In the genomic region with DNA sequence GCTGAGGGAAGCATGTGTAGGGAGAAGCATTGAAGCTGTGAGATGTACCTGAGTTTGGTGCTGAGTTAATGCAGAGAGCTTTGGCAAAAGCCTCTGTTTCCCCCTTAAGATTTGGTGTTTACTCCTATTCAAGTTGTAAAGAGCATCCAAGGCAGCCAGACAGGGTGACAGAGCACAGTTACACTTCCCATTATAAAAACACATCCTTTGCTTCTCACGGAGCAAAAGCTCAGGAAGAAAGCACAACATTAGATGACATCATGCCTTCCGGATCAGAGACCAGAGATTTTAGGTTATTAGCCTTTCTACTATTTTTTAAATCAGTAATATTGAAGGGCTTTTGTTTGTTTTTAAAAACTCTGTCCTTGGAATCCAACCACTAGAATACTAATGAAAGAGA, we compare ENCODE assay signal across 19 cellular contexts.
A peak's percentile ranks its signal among the peaks of the same experiment; 100 is the strongest.
DNase-seq lines count a peak whose midpoint lies in the region; ATAC-seq, FAIRE-seq and TF ChIP-seq lines count a peak whose summit lies in the region.
"Had no signal": no experiment of that assay in that cellular context is flagged by ENCODE, and none has a peak within 500 bp of the region (broad histone marks: within the 10 kb centered on the region; RNA-seq: fewer than 3 reads in every experiment).

No MANE protein-coding gene starts in this region.

- TF ChIP-seq CTCF in brain microvascular endothelial cell (IDR thresholded peaks at IDR 0.05; ENCODE audit: low read depth, low read length, missing control alignments) (no peak), endothelial cell of umbilical vein (IDR thresholded peaks at IDR 0.05; ENCODE audit: extremely low read depth in 1 of 2, insufficient read depth in 1 of 2, low read depth in 1 of 2, low read length in 2 of 2) (no peak), right lobe of liver (IDR thresholded peaks at IDR 0.05) (no peak), upper lobe of right lung (IDR thresholded peaks at IDR 0.05) (no peak), esophagus squamous epithelium (IDR thresholded peaks at IDR 0.05) (no peak)

- peaks cover 87% of the 10 kb centered on the region for H3K79me2 ChIP-seq in endothelial cell of umbilical vein (ENCODE audit: control insufficient read depth, insufficient read depth, low read length)

- H3K27ac ChIP-seq in brain microvascular endothelial cell (no peak overlapping the region), endothelial cell of umbilical vein (ENCODE audit: insufficient read depth, low read depth, low read length) (peak overlapping the region; percentile 97), right lobe of liver (no peak overlapping the region), upper lobe of right lung (peak overlapping the region; percentile 13), esophagus squamous epithelium (peak overlapping the region in 2 of 4 donors; percentile 2 to 32)
- H3K27ac ChIP-seq: C4-2B had no signal

- 49% methylated on average over 2 of the region's 2 CpGs for WGBS in right lobe of liver (ENCODE audit: insufficient coverage, low coverage, low lambda C conversion rate, missing lambda C conversion rate)
- 59 to 72% methylated on average over 2 of the region's 2 CpGs for WGBS in esophagus squamous epithelium, 2 donors

- in situ Hi-C loops in brain microvascular endothelial cell (cut with HindIII; ENCODE audit: low pct_ligation_motif_present, low sequenced_read_pairs): no loop called here

- FAIRE-seq in endothelial cell of umbilical vein (lab: Jason Lieb, UNC): peak; percentile 81
- FAIRE-seq: D721Med, GM18507, H1 had no signal

- H3K9ac ChIP-seq in endothelial cell of umbilical vein (replicated peaks; ENCODE audit: extremely low read depth, insufficient read depth, low read length): peak overlapping the region; percentile 73

- BruUV-seq in endothelial cell of umbilical vein (replicated peaks; lab: Mats Ljungman, UMichigan): no TSS peak

- peaks cover 11 to 13% of the 10 kb centered on the region in 2 donors for H3K27me3 Mint-ChIP-seq in T-cell

- peaks cover 43% of the 10 kb centered on the region for H3K4me1 ChIP-seq in endothelial cell of umbilical vein (ENCODE audit: control insufficient read depth, extremely low read depth, insufficient read depth, low read length)
- peaks cover 0 to 24% (median 6%) of the 10 kb centered on the region in 4 donors for H3K4me1 ChIP-seq in right lobe of liver
- H3K4me1 ChIP-seq in upper lobe of right lung: peaks cover 37% of the 10 kb centered on the region
- H3K4me1 ChIP-seq in esophagus squamous epithelium: peaks cover 0 to 25% (median 7%) of the 10 kb centered on the region in 3 donors

- H3K4me2 ChIP-seq in endothelial cell of umbilical vein (ENCODE audit: insufficient read depth, low read length): peak overlapping the region; percentile 48

- intact Hi-C loops in endothelial cell of umbilical vein (cut with micrococcal nuclease): loop anchor here (1.0 to 10.0 kb wide), 3 partner anchors 57 to 392 kb away; no protein-coding TSS in a partner anchor
- intact Hi-C loops in right lobe of liver (cut with DNase I): no loop called here
- intact Hi-C loops in upper lobe of right lung (cut with DNase I): no loop called here
- intact Hi-C loops in esophagus squamous epithelium (cut with DNase I): no loop called here

- H3K9me3 ChIP-seq in endothelial cell of umbilical vein (replicated peaks; ENCODE audit: control insufficient read depth, insufficient read depth, low read length) (no peaks in the 10 kb centered on the region), right lobe of liver (no peaks in the 10 kb centered on the region), upper lobe of right lung (no peaks in the 10 kb centered on the region), esophagus squamous epithelium (no peaks in the 10 kb centered on the region)

- H3K27me3 ChIP-seq in brain microvascular endothelial cell (replicated peaks): no peaks in the 10 kb centered on the region
- no peaks in the 10 kb centered on the region for H3K27me3 ChIP-seq in endothelial cell of umbilical vein (ENCODE audit: control insufficient read depth in 2 of 2, insufficient read depth in 2 of 2, low read length in 2 of 2)
- H3K27me3 ChIP-seq in right lobe of liver: no peaks in the 10 kb centered on the region
- no peaks in the 10 kb centered on the region for H3K27me3 ChIP-seq in upper lobe of right lung
- H3K27me3 ChIP-seq in esophagus squamous epithelium: no peaks in the 10 kb centered on the region

- ATAC-seq in right lobe of liver: peak; percentile 11 to 70 (median 27)
- no peak for ATAC-seq in upper lobe of right lung
- ATAC-seq in T-cell (replicated peaks in 1 of 4): no peak

- no peak overlapping the region for H3K4me3 Mint-ChIP-seq in T-cell

- H3K36me3 Mint-ChIP-seq in T-cell: no peaks in the 10 kb centered on the region

- no peaks in the 10 kb centered on the region for H3K9me1 ChIP-seq in endothelial cell of umbilical vein (replicated peaks; ENCODE audit: control insufficient read depth, extremely low read depth, insufficient read depth, low read length)

- H4K20me1 ChIP-seq in endothelial cell of umbilical vein (replicated peaks; ENCODE audit: control insufficient read depth, extremely low read depth, insufficient read depth, low read length): peaks cover 4% of the 10 kb centered on the region

- dilution Hi-C loops in endothelial cell of umbilical vein (cut with MboI; ENCODE audit: extremely low pct_ligation_motif_present, low sequenced_read_pairs): no loop called here

- no peak for TF ChIP-seq POLR2A in endothelial cell of umbilical vein (IDR thresholded peaks at IDR 0.05; ENCODE audit: low read depth, low read length)
- TF ChIP-seq POLR2A in right lobe of liver (IDR thresholded peaks at IDR 0.05): no peak
- no peak for TF ChIP-seq POLR2A in esophagus squamous epithelium (IDR thresholded peaks at IDR 0.05)

- POLR2A ChIA-PET in endothelial cell of umbilical vein (lab: Charles Lee) (interaction anchor here (0.7 kb wide), 1 partner anchor 88 kb away, joined by 3 read pairs; no protein-coding TSS in a partner anchor), T-cell (lab: Charles Lee) (no interaction called here)

- no peak overlapping the region for H3K27ac Mint-ChIP-seq in T-cell

- H3K9me3 Mint-ChIP-seq in T-cell: no peaks in the 10 kb centered on the region

- DNase-seq in brain microvascular endothelial cell (peak; percentile 43), endothelial cell of umbilical vein (ENCODE audit: low read depth, low spot score) (peak; percentile 95), right lobe of liver (no peak), upper lobe of right lung (no peak), esophagus squamous epithelium (lab: John Stamatoyannopoulos, UW) (no peak), T-cell (no peak), germinal center (ENCODE audit: low spot score) (no peak)
- DNase-seq: ACHN, AML-193, KG1, NCI-H1694 treated with DMSO at 0.1 percent for 48 hours, NCI-H510A treated with DMSO at 0.1 percent for 48 hours, NCI-H774, OCI-M1, SHP77 had no signal

- H3K36me3 ChIP-seq in brain microvascular endothelial cell (replicated peaks) (no peaks in the 10 kb centered on the region), endothelial cell of umbilical vein (ENCODE audit: control insufficient read depth in 2 of 2, extremely low read depth in 1 of 2, insufficient read depth in 2 of 2, low read length in 2 of 2) (no peaks in the 10 kb centered on the region), right lobe of liver (no peaks in the 10 kb centered on the region), upper lobe of right lung (no peaks in the 10 kb centered on the region), esophagus squamous epithelium (no peaks in the 10 kb centered on the region)

- CTCF ChIA-PET in endothelial cell of umbilical vein (lab: Charles Lee): interaction anchor here (0.7 to 1.8 kb wide), 5 partner anchors 27 to 138 kb away, joined by 3 to 5 read pairs (median 3); no protein-coding TSS in a partner anchor
- CTCF ChIA-PET in T-cell (lab: Charles Lee): no interaction called here

- no peak overlapping the region for H2AFZ ChIP-seq in endothelial cell of umbilical vein (ENCODE audit: low read depth, low read length)

- no peaks in the 10 kb centered on the region for H3K4me1 Mint-ChIP-seq in T-cell

- no peak overlapping the region for H3K4me3 ChIP-seq in brain microvascular endothelial cell (ENCODE audit: low read depth, low read length)
- H3K4me3 ChIP-seq in endothelial cell of umbilical vein (replicated peaks in 1 of 3; ENCODE audit: insufficient read depth in 1 of 3, low read depth in 1 of 3, low read length in 3 of 3): peak overlapping the region in 1 of 3 experiments; percentile 19
- H3K4me3 ChIP-seq in right lobe of liver: no peak overlapping the region
- no peak overlapping the region for H3K4me3 ChIP-seq in upper lobe of right lung
- H3K4me3 ChIP-seq in esophagus squamous epithelium: no peak overlapping the region

TF ChIP-seq in endothelial cell of umbilical vein, 7 proteins besides CTCF, POLR2A, EP300 and RAD21:
- TF ChIP-seq GATA2 (IDR thresholded peaks at IDR 0.05; ENCODE audit: insufficient read depth, insufficient read length, low read depth, low read length) (no peak), MYC (IDR thresholded peaks at IDR 0.05; ENCODE audit: low read depth, low read length) (no peak), JUN (IDR thresholded peaks at IDR 0.05; ENCODE audit: borderline replicate concordance, insufficient read depth, insufficient read length, low read depth) (peak; percentile 83), EZH2 (IDR thresholded peaks at IDR 0.05; ENCODE audit: borderline replicate concordance, low read depth, low read length, severe bottlenecking) (no peak), FOS (IDR thresholded peaks at IDR 0.05; ENCODE audit: borderline replicate concordance, insufficient read depth, low read length) (peak; percentile 55)
- TF ChIP-seq, protein P1, sequence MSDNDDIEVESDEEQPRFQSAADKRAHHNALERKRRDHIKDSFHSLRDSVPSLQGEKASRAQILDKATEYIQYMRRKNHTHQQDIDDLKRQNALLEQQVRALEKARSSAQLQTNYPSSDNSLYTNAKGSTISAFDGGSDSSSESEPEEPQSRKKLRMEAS (IDR thresholded peaks at IDR 0.05; ENCODE audit: insufficient read depth, insufficient read length): no peak
TF ChIP-seq in endothelial cell of umbilical vein: peak in this region for 2.

Comparison
In these comparisons a context has a peak if more than half of its experiments do, and no peak if none do; other contexts are left out.
1. DNase-seq: peak in brain microvascular endothelial cell (single experiment) and endothelial cell of umbilical vein (single experiment); none in right lobe of liver (0 of 3), upper lobe of right lung (single experiment), esophagus squamous epithelium (single experiment), T-cell (0 of 34) and germinal center (single experiment).
2. H3K27ac ChIP-seq: peak in endothelial cell of umbilical vein (single experiment) and upper lobe of right lung (single experiment); none in brain microvascular endothelial cell (single experiment) and right lobe of liver (0 of 3).
3. ATAC-seq: peak in right lobe of liver (4 of 4); none in upper lobe of right lung (single experiment) and T-cell (0 of 4).